Comparison of ENCODE assay signal across 23 cellular contexts in genomic region chr3:57118279-57118678, GRCh38. TPM values are rescaled to one million over a fixed set of nuclear protein-coding genes. Genes with fewer than 3 reads are reported as not detected.
DNase-seq lines count a peak whose midpoint lies in the region; ATAC-seq and TF ChIP-seq lines count a peak whose summit lies in the region.
"Had no signal": no experiment of that assay in that cellular context is flagged by ENCODE, and none has a peak within 500 bp of the region (broad histone marks: within the 10 kb centered on the region; RNA-seq: fewer than 3 reads in every experiment).

No MANE protein-coding gene starts in this region.

- no peak for DNase-seq in GM23338 (ENCODE audit: low spot score)
- DNase-seq in WTC11 (ENCODE audit: low spot score): no peak
- DNase-seq in retinal pigment epithelial cell (ENCODE audit: low read depth): peak; percentile 90
- DNase-seq in osteoblast (ENCODE audit: insufficient read length, low spot score, missing footprints): no peak
- no peak for DNase-seq in sigmoid colon
- DNase-seq in naive thymus-derived CD8-positive, alpha-beta T cell: no peak
- DNase-seq: Calu3, DMS79 treated with DMSO at 0.1 percent for 48 hours, KBM-7, MV-4-11, NCI-H1105, NCI-H146, NCI-H1930, NCI-H2107, NCI-H446, NCI-H524 treated with DMSO at 0.1 percent for 48 hours, NCI-H774, Right ventricle myocardium superior, RPMI8226 had no signal

- 60 to 62% methylated on average over 3 of the region's 3 CpGs for WGBS in sigmoid colon, 2 donors

- H4K20me1 ChIP-seq in GM23338 (replicated peaks; ENCODE audit: insufficient read depth) (0 out of 2 replicates have a peak, but pooled peaks cover 7% of the 10 kb centered on the region), osteoblast (ENCODE audit: insufficient read depth, low read length) (no peaks in the 10 kb centered on the region)

- H3K9ac ChIP-seq in iPS-20b (ENCODE audit: low read depth, low read length): peak overlapping the region; percentile 42; the same call in 1 of the 2 replicates

- H3K4me1 Mint-ChIP-seq in GM23338: peaks cover 56% of the 10 kb centered on the region
- peaks cover 58% of the 10 kb centered on the region for H3K4me1 Mint-ChIP-seq in WTC11
- H3K4me1 Mint-ChIP-seq in naive thymus-derived CD8-positive, alpha-beta T cell: no peaks in the 10 kb centered on the region

- TF ChIP-seq EP300 in sigmoid colon (IDR thresholded peaks at IDR 0.05): no peak

- H3K4me3 Mint-ChIP-seq in GM23338: no peak overlapping the region
- H3K4me3 Mint-ChIP-seq in WTC11: no peak overlapping the region
- no peak overlapping the region for H3K4me3 Mint-ChIP-seq in naive thymus-derived CD8-positive, alpha-beta T cell

- no peaks in the 10 kb centered on the region for H3K9me3 ChIP-seq in iPS-20b (ENCODE audit: insufficient read depth, low read depth, low read length)
- no peaks in the 10 kb centered on the region for H3K9me3 ChIP-seq in osteoblast (ENCODE audit: low read depth, low read length)
- H3K9me3 ChIP-seq in sigmoid colon: no peaks in the 10 kb centered on the region
- H3K9me3 ChIP-seq: SJSA1 had no signal

- POLR2A ChIA-PET in WTC11 (lab: Charles Lee): no interaction called here
- POLR2A ChIA-PET in naive thymus-derived CD8-positive, alpha-beta T cell (lab: Charles Lee): no interaction called here

- peaks cover 3% of the 10 kb centered on the region; the same call in 1 of the 2 replicates for H3K36me3 ChIP-seq in GM23338 (ENCODE audit: insufficient read depth)
- peaks cover 16% of the 10 kb centered on the region for H3K36me3 ChIP-seq in iPS-20b (ENCODE audit: insufficient read depth, low read depth, low read length)
- H3K36me3 ChIP-seq in osteoblast (ENCODE audit: insufficient read depth, low read length): no peaks in the 10 kb centered on the region
- peaks cover 0 to 13% (median 0%) of the 10 kb centered on the region in 4 donors for H3K36me3 ChIP-seq in sigmoid colon
- H3K36me3 ChIP-seq: SJSA1 had no signal

- H3K27ac Mint-ChIP-seq in GM23338: peak overlapping the region; percentile 16
- 0 out of 2 replicates have a peak overlapping the region, but pooled peaks have one; percentile 6 for H3K27ac Mint-ChIP-seq in WTC11
- H3K27ac Mint-ChIP-seq in naive thymus-derived CD8-positive, alpha-beta T cell: no peak overlapping the region

- H2AFZ ChIP-seq in GM23338 (no peak overlapping the region), osteoblast (ENCODE audit: low read length) (no peak overlapping the region)

- H3K4me3 ChIP-seq in GM23338 (no peak overlapping the region), iPS-20b (ENCODE audit: low read length) (no peak overlapping the region), retinal pigment epithelial cell (ENCODE audit: low read length) (no peak overlapping the region), osteoblast (ENCODE audit: insufficient read depth, low read length) (no peak overlapping the region), sigmoid colon (no peak overlapping the region)
- H3K4me3 ChIP-seq: SJSA1 had no signal

- TF ChIP-seq CTCF in GM23338 (conservative IDR thresholded peaks at IDR 0.05; ENCODE audit: low read depth in 2 of 2) (no peak), WTC11 (IDR thresholded peaks at IDR 0.05) (no peak), retinal pigment epithelial cell (conservative IDR thresholded peaks at IDR 0.05; ENCODE audit: low read depth, low read length) (no peak), osteoblast (IDR thresholded peaks at IDR 0.05; ENCODE audit: extremely low read depth, low read depth, low read length) (no peak), sigmoid colon (IDR thresholded peaks at IDR 0.05) (no peak)

- no peaks in the 10 kb centered on the region for H3F3A ChIP-seq in GM23338 (replicated peaks; ENCODE audit: low read depth)

- peaks cover 32% of the 10 kb centered on the region for H3K79me2 ChIP-seq in GM23338 (replicated peaks; ENCODE audit: insufficient read depth)
- H3K79me2 ChIP-seq in osteoblast (ENCODE audit: insufficient read depth, low read length): no peaks in the 10 kb centered on the region

- H3K27me3 ChIP-seq in GM23338 (ENCODE audit: insufficient read depth): no peaks in the 10 kb centered on the region
- no peaks in the 10 kb centered on the region for H3K27me3 ChIP-seq in iPS-20b (ENCODE audit: insufficient read depth, low read length)
- peaks cover 7% of the 10 kb centered on the region for H3K27me3 ChIP-seq in osteoblast (ENCODE audit: insufficient read depth, low read length)
- no peaks in the 10 kb centered on the region for H3K27me3 ChIP-seq in sigmoid colon
- H3K27me3 ChIP-seq: SJSA1 had no signal

- H3K27ac ChIP-seq in GM23338 (ENCODE audit: low read depth) (peak overlapping the region; percentile 27; the same call in 1 of the 2 replicates), iPS-20b (ENCODE audit: low read length) (no peak overlapping the region), osteoblast (ENCODE audit: low read depth, low read length) (no peak overlapping the region), sigmoid colon (peak overlapping the region in 2 of 4 donors; percentile 80 to 85)
- H3K27ac ChIP-seq: SJSA1 had no signal

- H3K9me3 Mint-ChIP-seq in GM23338: no peaks in the 10 kb centered on the region
- no peaks in the 10 kb centered on the region for H3K9me3 Mint-ChIP-seq in WTC11
- H3K9me3 Mint-ChIP-seq in naive thymus-derived CD8-positive, alpha-beta T cell: no peaks in the 10 kb centered on the region

- H3K4me1 ChIP-seq in GM23338 (ENCODE audit: insufficient read depth) (peaks cover 44% of the 10 kb centered on the region), iPS-20b (ENCODE audit: insufficient read depth, low read length) (peaks cover 10% of the 10 kb centered on the region; the same call in 1 of the 2 replicates), osteoblast (ENCODE audit: insufficient read depth, low read length) (no peaks in the 10 kb centered on the region), sigmoid colon (peaks cover 0 to 60% (median 24%) of the 10 kb centered on the region in 4 donors)
- H3K4me1 ChIP-seq: SJSA1 had no signal

- ATAC-seq in GM23338 (no peak), WTC11 (no peak)
- ATAC-seq in naive thymus-derived CD8-positive, alpha-beta T cell: no peak

- H3K9me2 ChIP-seq in GM23338 (ENCODE audit: insufficient read depth): no peaks in the 10 kb centered on the region

- peak overlapping the region; percentile 19 for H3K4me2 ChIP-seq in GM23338
- no peak overlapping the region for H3K4me2 ChIP-seq in osteoblast (ENCODE audit: insufficient read depth, low read length)

- H3K27me3 Mint-ChIP-seq in GM23338 (ENCODE audit: insufficient read depth, low read depth, poor library complexity) (no peaks in the 10 kb centered on the region), WTC11 (ENCODE audit: low read depth) (peaks cover under 1% of the 10 kb centered on the region; the same call in 1 of the 2 replicates)
- H3K27me3 Mint-ChIP-seq in naive thymus-derived CD8-positive, alpha-beta T cell: peaks cover 2 to 14% (median 5%) of the 10 kb centered on the region in 5 donors

- CTCF ChIA-PET in WTC11 (lab: Charles Lee): interaction anchor here (0.7 to 1.0 kb wide), 2 partner anchors 8 to 13 kb away, joined by 3 read pairs; no protein-coding TSS in a partner anchor

- intact Hi-C loops in sigmoid colon (cut with DNase I): no loop called here

- TF ChIP-seq POLR2A in sigmoid colon (IDR thresholded peaks at IDR 0.05): no peak

- H3K36me3 Mint-ChIP-seq in GM23338 (ENCODE audit: low read depth): peaks cover 28% of the 10 kb centered on the region
- H3K36me3 Mint-ChIP-seq in WTC11: peaks cover 17% of the 10 kb centered on the region
- H3K36me3 Mint-ChIP-seq in naive thymus-derived CD8-positive, alpha-beta T cell: no peaks in the 10 kb centered on the region

TF ChIP-seq in GM23338, 12 proteins besides CTCF, POLR2A, EP300 and RAD21 (continues in another document):
- TF ChIP-seq POLR2AphosphoS5 (IDR thresholded peaks at IDR 0.05; ENCODE audit: low read depth): no peak
- no peak for TF ChIP-seq EZH2 (IDR thresholded peaks at IDR 0.05; ENCODE audit: low read depth, unreplicated experiment)
- no peak for TF ChIP-seq STAT1 (IDR thresholded peaks at IDR 0.05; ENCODE audit: unreplicated experiment)
- no peak for TF ChIP-seq JUNB (IDR thresholded peaks at IDR 0.05; ENCODE audit: unreplicated experiment)
- TF ChIP-seq EZH2phosphoT487 (IDR thresholded peaks at IDR 0.05; ENCODE audit: unreplicated experiment): no peak
- no peak for TF ChIP-seq NANOG (IDR thresholded peaks at IDR 0.05; ENCODE audit: borderline replicate concordance)

TF ChIP-seq in WTC11, 78 proteins besides CTCF, POLR2A, EP300 and RAD21:
- no peak for TF ChIP-seq NR2C2 (CRISPR knock-in tag; IDR thresholded peaks at IDR 0.05)
- no peak for TF ChIP-seq ZBTB21 (CRISPR knock-in tag; IDR thresholded peaks at IDR 0.05; ENCODE audit: borderline replicate concordance)
- no peak for TF ChIP-seq PREB (CRISPR knock-in tag; IDR thresholded peaks at IDR 0.05; ENCODE audit: borderline replicate concordance)
- TF ChIP-seq JUN (CRISPR knock-in tag; IDR thresholded peaks at IDR 0.05): no peak
- TF ChIP-seq PRRX2 (CRISPR knock-in tag; IDR thresholded peaks at IDR 0.05): no peak
- TF ChIP-seq KAT7 (CRISPR knock-in tag; IDR thresholded peaks at IDR 0.05; ENCODE audit: borderline replicate concordance): no peak

RNA-seq across cellular contexts. Expression of gene IL17RD, which starts 46.9 kb away (rescaled TPM):
- total RNA-seq in GM23338 (2014; rRNA removed; shearing (Covaris generic)): 79.6 and 104 TPM in 2 replicates
- polyA plus RNA-seq in GM23338 (2016; fragmentation: Nextera tagmentation; extraction: Ambion mirVana) (10.7 and 11.9 TPM in 2 replicates), sigmoid colon (1 to 10 TPM in 1 of 3 donors, under 1 TPM in 2; under 0.01 to 1.2 (median 0.60) TPM)
- total RNA-seq in WTC11 (2021) (59.1 to 72.9 TPM (median 66.0 TPM) in 3 replicates), osteoblast (2.2 and 3.5 TPM in 2 replicates), sigmoid colon (10 to 100 TPM; 16.8 to 46.8 (median 20.6) TPM)
- total RNA-seq in naive thymus-derived CD8-positive, alpha-beta T cell: not detected
- polyA plus RNA-seq in naive thymus-derived CD8-positive, alpha-beta T cell: not detected
- total RNA-seq: SJSA1 had no signal

RNA-seq across cellular contexts. Expression of gene SPATA12, which starts 57.8 kb away (rescaled TPM):
- 0.10 TPM in 1 of 2 replicates, not detected in the other for total RNA-seq in GM23338 (2014; rRNA removed; shearing (Covaris generic))
- polyA plus RNA-seq in GM23338 (2016; fragmentation: Nextera tagmentation; extraction: Ambion mirVana) (0.65 and 0.70 TPM in 2 replicates), sigmoid colon (under 1 TPM in 1 of 3 donors, not detected in 2; 0.26 TPM)
- total RNA-seq in WTC11 (2021) (0.18 to 0.39 TPM (median 0.37 TPM) in 3 replicates), osteoblast (not detected in 2 replicates), sigmoid colon (not detected)
- total RNA-seq in naive thymus-derived CD8-positive, alpha-beta T cell: not detected
- polyA plus RNA-seq in naive thymus-derived CD8-positive, alpha-beta T cell: not detected
- total RNA-seq: MCF 10A, Right ventricle myocardium superior, SJSA1 had no signal
- polyA plus RNA-seq: BJ had no signal

Comparison
In these comparisons a context has a peak if more than half of its experiments do, and no peak if none do; other contexts are left out.
1. H3K27ac Mint-ChIP-seq: peak in GM23338 (single experiment) and WTC11 (single experiment); none in naive thymus-derived CD8-positive, alpha-beta T cell (0 of 10).